19 cellular contexts compared by ENCODE assay signal in genomic region chr10:132790470-132790869, GRCh38. TPM values are rescaled to one million over a fixed set of nuclear protein-coding genes. Genes with fewer than 3 reads are reported as not detected.
DNase-seq lines count a peak whose midpoint lies in the region; ATAC-seq and TF ChIP-seq lines count a peak whose summit lies in the region.
"Had no signal": no experiment of that assay in that cellular context is flagged by ENCODE, and none has a peak within 500 bp of the region (broad histone marks: within the 10 kb centered on the region; RNA-seq: fewer than 3 reads in every experiment).

No MANE protein-coding gene starts in this region.

- no peaks in the 10 kb centered on the region for H3K79me2 ChIP-seq in DND-41 (ENCODE audit: insufficient read depth, low read length)

- H3K4me3 ChIP-seq in DND-41 (ENCODE audit: low read depth in 1 of 2, low read length in 2 of 2) (no peak overlapping the region), mucosa of stomach (ENCODE audit: low read length) (no peak overlapping the region)
- H3K4me3 ChIP-seq: GM23248 had no signal

- no peak overlapping the region for H2AFZ ChIP-seq in DND-41 (ENCODE audit: low read depth, low read length)
- H2AFZ ChIP-seq: GM23248 had no signal

- no peaks in the 10 kb centered on the region for H3K36me3 ChIP-seq in DND-41 (ENCODE audit: insufficient read depth, low read length)
- H3K36me3 ChIP-seq in mucosa of stomach (ENCODE audit: control insufficient read depth, insufficient read depth, low read length), result peaks cover 6% of the 10 kb centered on the region

- peaks cover 12% of the 10 kb centered on the region for H3K9me3 ChIP-seq in DND-41 (ENCODE audit: insufficient read depth, low read length, severe bottlenecking)
- no peaks in the 10 kb centered on the region for H3K9me3 ChIP-seq in mucosa of stomach (ENCODE audit: control insufficient read depth, low read length)

- no peak overlapping the region for H3K4me3 Mint-ChIP-seq in mesothelial cell of epicardium
- H3K4me3 Mint-ChIP-seq: CD4-positive, alpha-beta T cell; CD8-positive, alpha-beta memory T cell had no signal

- H3K27ac Mint-ChIP-seq in mesothelial cell of epicardium, result no peak overlapping the region
- H3K27ac Mint-ChIP-seq: CD14-positive monocyte; CD4-positive, alpha-beta T cell; CD8-positive, alpha-beta memory T cell had no signal

- no peak overlapping the region for H3K9ac ChIP-seq in DND-41 (ENCODE audit: low read depth, low read length)
- H3K9ac ChIP-seq in mucosa of stomach (ENCODE audit: low read length), result peak overlapping the region; percentile 85
- H3K9ac ChIP-seq: GM23248 had no signal

- DNase-seq in DND-41, result no peak
- DNase-seq in retina, result peak; percentile 39
- no peak for DNase-seq in SW480 (ENCODE audit: low spot score)
- DNase-seq in mesothelial cell of epicardium (ENCODE audit: low spot score in 2 of 2, unreplicated experiment in 2 of 2), result no peak
- DNase-seq in stimulated activated CD4-positive, alpha-beta T cell treated with anti-CD3 and anti-CD28 coated beads, Interleukin-1b, Interleukin-23, amount 100 ng/mL, for 48 hours, result no peak
- DNase-seq: CD4-positive, alpha-beta T cell; CD8-positive, alpha-beta memory T cell; DMS 273 treated with DMSO at 0.1 percent for 48 hours; DMS79; GF-D8; GM23248; H7; HCEC 1CT had no signal

- H3K27me3 ChIP-seq in DND-41 (ENCODE audit: insufficient read depth, low read length, poor library complexity), result no peaks in the 10 kb centered on the region
- peaks cover 19% of the 10 kb centered on the region for H3K27me3 ChIP-seq in mucosa of stomach (ENCODE audit: control insufficient read depth, insufficient read depth, low read length)

- no peak overlapping the region for H3K4me2 ChIP-seq in DND-41 (ENCODE audit: insufficient read depth, low read length)

- TF ChIP-seq CTCF in DND-41 (IDR thresholded peaks at IDR 0.05; ENCODE audit: borderline replicate concordance, extremely low read depth, low read length, poor library complexity, severe bottlenecking), result no peak
- TF ChIP-seq CTCF in mesothelial cell of epicardium (IDR thresholded peaks at IDR 0.05; ENCODE audit: unreplicated experiment), result no peak

- H3K36me3 Mint-ChIP-seq in mesothelial cell of epicardium, result no peaks in the 10 kb centered on the region
- H3K36me3 Mint-ChIP-seq: CD14-positive monocyte; CD8-positive, alpha-beta memory T cell had no signal

- H3K27me3 Mint-ChIP-seq in mesothelial cell of epicardium (ENCODE audit: low read depth), result peaks cover 67% of the 10 kb centered on the region

- no peaks in the 10 kb centered on the region for H3K9me3 Mint-ChIP-seq in mesothelial cell of epicardium
- H3K9me3 Mint-ChIP-seq: CD4-positive, alpha-beta T cell; CD8-positive, alpha-beta memory T cell had no signal

- no peak overlapping the region for H3K27ac ChIP-seq in DND-41 (ENCODE audit: low read length)
- H3K27ac ChIP-seq: GM23248 had no signal

- ATAC-seq in DND-41 (ENCODE audit: insufficient read depth, low read depth), result peak; percentile 20; the same call in 1 of the 3 replicates

- H4K20me1 ChIP-seq in DND-41 (ENCODE audit: insufficient read depth, low read length), result no peaks in the 10 kb centered on the region

- H3K4me1 Mint-ChIP-seq in mesothelial cell of epicardium, result no peaks in the 10 kb centered on the region
- H3K4me1 Mint-ChIP-seq: CD14-positive monocyte; CD8-positive, alpha-beta memory T cell had no signal

- no peaks in the 10 kb centered on the region for H3K4me1 ChIP-seq in DND-41 (ENCODE audit: insufficient read depth, low read length)
- peaks cover 20% of the 10 kb centered on the region for H3K4me1 ChIP-seq in mucosa of stomach (ENCODE audit: control insufficient read depth, insufficient read depth, low read length)

RNA-seq across cellular contexts. Expression of gene NKX6-2, which starts 4.5 kb away (rescaled TPM):
- not detected in 3 replicates for total RNA-seq in mesothelial cell of epicardium
- total RNA-seq: A172; A673; CD4-positive, alpha-beta T cell; CD8-positive, alpha-beta memory T cell; G401; GM23248; H1 had no signal
